ENCODE assay signal across 1 cellular context in genomic region chr4:55364691-55365346, GRCh38.
TF ChIP-seq lines count a peak whose summit lies in the region.

No MANE protein-coding gene starts in this region.

TF ChIP-seq in GM23338, 12 proteins besides CTCF, POLR2A, EP300 and RAD21 (continued from another document):
- TF ChIP-seq ZNF462 (CRISPR knock-in tag; IDR thresholded peaks at IDR 0.05) (no peak), CREB1 (CRISPR knock-in tag; IDR thresholded peaks at IDR 0.05; ENCODE audit: low read depth) (no peak), EZH2phosphoT487 (IDR thresholded peaks at IDR 0.05; ENCODE audit: unreplicated experiment) (no peak)
TF ChIP-seq in GM23338: peak in this region for 0.
